ENCODE assay signal across 32 cellular contexts in genomic region chr4:103374773-103375172, GRCh38.
"Had no signal": no experiment of that assay in that cellular context is flagged by ENCODE, and none has a peak within 500 bp of the region (broad histone marks: within the 10 kb centered on the region; RNA-seq: fewer than 3 reads in every experiment).

No MANE protein-coding gene starts in this region.

- H3K9me3 ChIP-seq: adrenal gland, MG63, SJSA1 had no signal

- DNase-seq: activated B cell treated with CpG ODN at 0.5 μM for 24 hours; activated CD4-positive, alpha-beta memory T cell treated with anti-CD3 and anti-CD28 coated beads for 36 hours; activated CD4-positive, alpha-beta T cell treated with anti-CD3 and anti-CD28 coated beads for 4 hours; activated CD4-positive, alpha-beta T cell treated with anti-CD3 and anti-CD28 coated beads, Interleukin-2, amount 50 U/mL, for 1 hour; activated CD4-positive, CD25-positive, alpha-beta regulatory T cell treated with anti-CD3 and anti-CD28 coated beads, Interleukin-2, amount 50 U/mL, for 72 hours; activated CD8-positive, alpha-beta memory T cell treated with anti-CD3 and anti-CD28 coated beads, Interleukin-2, amount 50 U/mL, for 4 hours; activated gamma-delta T cell treated with Interleukin-2 at 50 U/mL for 16 hours; activated naive CD4-positive, alpha-beta T cell treated with anti-CD3 and anti-CD28 coated beads for 36 hours; activated T-cell treated with anti-CD3 and anti-CD28 coated beads for 4 hours; activated T-cell treated with anti-CD3 and anti-CD28 coated beads, Interleukin-2, amount 50 U/mL, for 4 hours; adrenal gland; central memory CD4-positive, alpha-beta T cell; Kasumi-1; NCI-H1048; NCI-H1105 treated with DMSO at 0.1 percent for 48 hours; NCI-H1436; NCI-H1694; NCI-H1930; NCI-H2081 treated with DMSO at 0.1 percent for 48 hours; NCI-H446 treated with DMSO at 0.1 percent for 48 hours; NCI-H524 treated with DMSO at 0.1 percent for 48 hours; NK-92 treated with Interleukin-12 subunit alpha and Interleukin-12 subunit beta, amount 100 ng/mL, for 24 hours; OCI-M1; SHP77; SW 1271; T-helper 1 cell; T-helper 2 cell; T-helper 9 cell had no signal

- H3K4me1 ChIP-seq: adrenal gland, SJSA1 had no signal

- H3K27me3 ChIP-seq: adrenal gland, MG63, SJSA1 had no signal

- H3K36me3 ChIP-seq: adrenal gland, MG63, SJSA1 had no signal

- ATAC-seq: activated naive CD4-positive, alpha-beta T cell treated with anti-CD3 and anti-CD28 coated beads, Interleukin-2, amount 50 U/mL, for 72 hours; activated T-cell treated with anti-CD3 and anti-CD28 coated beads, Interleukin-2, amount 50 U/mL, for 4 hours had no signal

- H3K27ac ChIP-seq: adrenal gland, SJSA1, VCaP had no signal

- H3K4me3 ChIP-seq: adrenal gland, MG63, SJSA1 had no signal
